ENCODE assay signal across 24 cellular contexts in genomic region chr1:26037904-26038303, GRCh38. TPM values are rescaled to one million over a fixed set of nuclear protein-coding genes. Genes with fewer than 3 reads are reported as not detected.
DNase-seq lines count a peak whose midpoint lies in the region; ATAC-seq and TF ChIP-seq lines count a peak whose summit lies in the region.
"Had no signal": no experiment of that assay in that cellular context is flagged by ENCODE, and none has a peak within 500 bp of the region (broad histone marks: within the 10 kb centered on the region; RNA-seq: fewer than 3 reads in every experiment).

No MANE protein-coding gene starts in this region.

- intact Hi-C loops in heart right ventricle (cut with DNase I) (loop anchor here in 9 of 10 donors (2.0 to 10.0 kb wide), 9 partner anchors 44 to 124 kb away; no protein-coding TSS in a partner anchor), cardiac septum (cut with DNase I) (loop anchor here (2.0 to 10.0 kb wide), 6 partner anchors 57 to 377 kb away; partner anchors contain the start of genes CEP85, LIN28A and PDIK1L), thyroid gland (cut with DNase I) (loop anchor here (10.0 kb wide), 2 partner anchors 67 to 107 kb away; no protein-coding TSS in a partner anchor), esophagus muscularis mucosa (cut with DNase I) (loop anchor here (2.0 to 5.0 kb wide), 3 partner anchors 69 to 124 kb away; no protein-coding TSS in a partner anchor)

- H3K4me3 ChIP-seq in heart right ventricle: no peak overlapping the region
- H3K4me3 ChIP-seq in right atrium auricular region: no peak overlapping the region
- no peak overlapping the region for H3K4me3 ChIP-seq in osteoblast (ENCODE audit: insufficient read depth, low read length)
- H3K4me3 ChIP-seq in thyroid gland (replicated peaks in 1 of 3): no peak overlapping the region
- H3K4me3 ChIP-seq in esophagus muscularis mucosa: no peak overlapping the region
- H3K4me3 ChIP-seq: GM23338, K562 had no signal

- no peak for TF ChIP-seq CTCF in heart right ventricle (IDR thresholded peaks at IDR 0.05)
- no peak for TF ChIP-seq CTCF in right atrium auricular region (IDR thresholded peaks at IDR 0.05)
- no peak for TF ChIP-seq CTCF in osteoblast (IDR thresholded peaks at IDR 0.05; ENCODE audit: extremely low read depth, low read depth, low read length)
- TF ChIP-seq CTCF in thyroid gland (IDR thresholded peaks at IDR 0.05): no peak
- no peak for TF ChIP-seq CTCF in esophagus muscularis mucosa (IDR thresholded peaks at IDR 0.05)

- H3K27ac ChIP-seq in heart right ventricle (peak overlapping the region in 8 of 10 donors; percentile 15 to 96 (median 93)), right atrium auricular region (peak overlapping the region; percentile 96), osteoblast (ENCODE audit: low read depth, low read length) (no peak overlapping the region), thyroid gland (peak overlapping the region in 2 of 3 donors; percentile 49 to 95), esophagus muscularis mucosa (replicated peaks in 1 of 4) (no peak overlapping the region)
- H3K27ac ChIP-seq: C4-2B, RWPE1 had no signal

- TF ChIP-seq EP300 in esophagus muscularis mucosa (IDR thresholded peaks at IDR 0.05): no peak

- ATAC-seq in heart right ventricle: no peak
- no peak for ATAC-seq in HG02623 (IDR thresholded peaks at IDR 0.05; ENCODE audit: unreplicated experiment)
- ATAC-seq: GM23338, K562 had no signal

- DNase-seq in heart right ventricle: no peak
- DNase-seq in cardiac septum (ENCODE audit: low spot score): no peak
- no peak for DNase-seq in right atrium auricular region (ENCODE audit: low spot score)
- peak; percentile 59 for DNase-seq in osteoblast (ENCODE audit: insufficient read length, low spot score, missing footprints)
- DNase-seq in thyroid gland: no peak
- DNase-seq in esophagus muscularis mucosa (ENCODE audit: extremely low spot score): no peak
- no peak for DNase-seq in NCI-H146 (lab: John Stamatoyannopoulos, UW)
- DNase-seq: AML-193, DMS53, GDM1, MM.1S, NCI-H1092, NCI-H2029 treated with DMSO at 0.1 percent for 48 hours, NCI-H226, NCI-H510A treated with DMSO at 0.1 percent for 48 hours, NCI-H748 treated with DMSO at 0.1 percent for 48 hours had no signal

- H3K36me3 ChIP-seq in heart right ventricle (no peaks in the 10 kb centered on the region), right atrium auricular region (no peaks in the 10 kb centered on the region), osteoblast (ENCODE audit: insufficient read depth, low read length) (no peaks in the 10 kb centered on the region), thyroid gland (peaks cover 0 to 4% of the 10 kb centered on the region in 2 donors), esophagus muscularis mucosa (no peaks in the 10 kb centered on the region)

- no peak overlapping the region for H3K4me2 ChIP-seq in osteoblast (ENCODE audit: insufficient read depth, low read length)
- H3K4me2 ChIP-seq: GM23338 had no signal

- H3K27me3 ChIP-seq in heart right ventricle (peaks cover 0 to 22% (median 4%) of the 10 kb centered on the region in 7 donors), right atrium auricular region (no peaks in the 10 kb centered on the region), osteoblast (ENCODE audit: insufficient read depth, low read length) (peaks cover 16% of the 10 kb centered on the region), thyroid gland (no peaks in the 10 kb centered on the region), esophagus muscularis mucosa (peaks cover 0 to 46% (median 0%) of the 10 kb centered on the region in 4 donors)

- WGBS in heart right ventricle, 2 donors: 55 to 58% methylated on average over 6 of the region's 6 CpGs
- 83 to 96% methylated on average over 4 to 6 of the region's 6 CpGs for WGBS in thyroid gland, 2 donors
- 66% methylated on average over 3 of the region's 6 CpGs for WGBS in esophagus muscularis mucosa

- no peaks in the 10 kb centered on the region for H3K79me2 ChIP-seq in osteoblast (ENCODE audit: insufficient read depth, low read length)

- no peak overlapping the region for H2AFZ ChIP-seq in osteoblast (ENCODE audit: low read length)
- H2AFZ ChIP-seq: GM23338 had no signal

- H3K9me3 ChIP-seq in heart right ventricle (no peaks in the 10 kb centered on the region), right atrium auricular region (no peaks in the 10 kb centered on the region), osteoblast (ENCODE audit: low read depth, low read length) (no peaks in the 10 kb centered on the region), thyroid gland (no peaks in the 10 kb centered on the region), esophagus muscularis mucosa (no peaks in the 10 kb centered on the region)

- TF ChIP-seq POLR2A in thyroid gland (IDR thresholded peaks at IDR 0.05) (no peak), esophagus muscularis mucosa (IDR thresholded peaks at IDR 0.05; ENCODE audit: low read depth) (no peak)

- H4K20me1 ChIP-seq in osteoblast (ENCODE audit: insufficient read depth, low read length): no peaks in the 10 kb centered on the region

- H3K4me1 ChIP-seq in heart right ventricle: peaks cover 7 to 45% (median 17%) of the 10 kb centered on the region in 9 donors
- peaks cover 0 to 17% of the 10 kb centered on the region in 2 donors for H3K4me1 ChIP-seq in right atrium auricular region
- H3K4me1 ChIP-seq in osteoblast (ENCODE audit: insufficient read depth, low read length): peaks cover 19% of the 10 kb centered on the region
- peaks cover 13 to 18% of the 10 kb centered on the region in 2 donors for H3K4me1 ChIP-seq in thyroid gland
- peaks cover 16 to 26% (median 19%) of the 10 kb centered on the region in 4 donors for H3K4me1 ChIP-seq in esophagus muscularis mucosa

RNA-seq across cellular contexts. Expression of gene SLC30A2, which starts 8.0 kb away (rescaled TPM):
- 10 to 100 TPM in 3 of 10 donors, 1 to 10 TPM in 7; 2.6 to 14.4 (median 8.9) TPM for total RNA-seq in heart right ventricle
- 1 to 10 TPM in 1 of 2 donors, under 1 TPM in 1; 0.97 to 3.6 TPM for polyA plus RNA-seq in heart right ventricle
- total RNA-seq in cardiac septum: 5.0 TPM
- total RNA-seq in right atrium auricular region: under 1 TPM; 0.22 to 0.63 TPM
- not detected in 2 replicates for total RNA-seq in osteoblast
- 10 to 100 TPM; 12.5 to 55.9 (median 43.4) TPM for total RNA-seq in thyroid gland
- total RNA-seq in esophagus muscularis mucosa: under 1 TPM in 1 of 4 donors, not detected in 3; 0.17 TPM
- total RNA-seq: A172, LHCN-M2 had no signal
- polyA plus RNA-seq: AG04450, GM23338 had no signal

RNA-seq across cellular contexts. Expression of gene EXTL1, which starts 16.3 kb away (rescaled TPM):
- total RNA-seq in heart right ventricle (10 to 100 TPM in 5 of 10 donors, 1 to 10 TPM in 5; 1.1 to 17.0 (median 9.1) TPM), cardiac septum (9.2 TPM), right atrium auricular region (1 to 10 TPM in 1 of 2 donors, under 1 TPM in 1; 0.79 to 1.4 TPM), osteoblast (1.4 and 3.2 TPM in 2 replicates), thyroid gland (1 to 10 TPM in 1 of 4 donors, under 1 TPM in 1, not detected in 2; 0.13 to 1.2 TPM), esophagus muscularis mucosa (1 to 10 TPM in 1 of 4 donors, under 1 TPM in 2, not detected in 1; 0.33 to 2.1 (median 0.97) TPM)
- 1 to 10 TPM in 1 of 2 donors, under 1 TPM in 1; 0.91 to 5.3 TPM for polyA plus RNA-seq in heart right ventricle
- total RNA-seq: A172 had no signal

RNA-seq across cellular contexts. Expression of gene TRIM63, which starts 29.5 kb away (rescaled TPM):
- 100 to 1,000 TPM; 191 to 415 (median 222) TPM for total RNA-seq in heart right ventricle
- polyA plus RNA-seq in heart right ventricle: 100 to 1,000 TPM; 194 to 305 TPM
- 123 TPM for total RNA-seq in cardiac septum
- 100 to 1,000 TPM; 118 to 151 TPM for total RNA-seq in right atrium auricular region
- total RNA-seq in osteoblast: under 0.01 and 0.36 TPM in 2 replicates
- 1 to 10 TPM in 1 of 4 donors, under 1 TPM in 1, not detected in 2; 0.39 to 1.5 TPM for total RNA-seq in thyroid gland
- total RNA-seq in esophagus muscularis mucosa: 1 to 10 TPM in 2 of 4 donors, under 1 TPM in 1, not detected in 1; 0.42 to 4.1 (median 2.1) TPM
- total RNA-seq: A172, LHCN-M2 had no signal
- polyA plus RNA-seq: AG04450, GM23338 had no signal

RNA-seq across cellular contexts. Expression of gene PAFAH2, which starts 40.0 kb away (rescaled TPM):
- total RNA-seq in heart right ventricle (10 to 100 TPM in 6 of 10 donors, 1 to 10 TPM in 4; 7.5 to 19.3 (median 12.4) TPM), cardiac septum (18.5 TPM), right atrium auricular region (1 to 10 TPM; 4.3 to 5.5 TPM), osteoblast (6.5 and 6.9 TPM in 2 replicates), thyroid gland (10 to 100 TPM; 22.5 to 35.4 (median 30.7) TPM), esophagus muscularis mucosa (1 to 10 TPM; 6.1 to 10.0 (median 9.2) TPM)
- 1 to 10 TPM; 3.4 to 7.1 TPM for polyA plus RNA-seq in heart right ventricle

Comparison
In these comparisons a context has a peak if more than half of its experiments do, and no peak if none do; other contexts are left out.
1. H3K27ac ChIP-seq: peak in heart right ventricle (8 of 10), right atrium auricular region (2 of 2) and thyroid gland (2 of 3); none in osteoblast (single experiment) and esophagus muscularis mucosa (0 of 4).
2. RNA of gene TRIM63, which starts 29.5 kb away (total RNA-seq): 191 to 415 TPM in heart right ventricle, 118 to 151 TPM in right atrium auricular region and 123 TPM in cardiac septum (single experiment); 0.42 to 4.1 TPM in esophagus muscularis mucosa, 0.39 to 1.5 TPM in thyroid gland and under 0.01 to 0.36 TPM in osteoblast; every median in the first group is over 10 times any median in the second.